Comparison of ENCODE assay signal across 8 cellular contexts in the genomic region with DNA sequence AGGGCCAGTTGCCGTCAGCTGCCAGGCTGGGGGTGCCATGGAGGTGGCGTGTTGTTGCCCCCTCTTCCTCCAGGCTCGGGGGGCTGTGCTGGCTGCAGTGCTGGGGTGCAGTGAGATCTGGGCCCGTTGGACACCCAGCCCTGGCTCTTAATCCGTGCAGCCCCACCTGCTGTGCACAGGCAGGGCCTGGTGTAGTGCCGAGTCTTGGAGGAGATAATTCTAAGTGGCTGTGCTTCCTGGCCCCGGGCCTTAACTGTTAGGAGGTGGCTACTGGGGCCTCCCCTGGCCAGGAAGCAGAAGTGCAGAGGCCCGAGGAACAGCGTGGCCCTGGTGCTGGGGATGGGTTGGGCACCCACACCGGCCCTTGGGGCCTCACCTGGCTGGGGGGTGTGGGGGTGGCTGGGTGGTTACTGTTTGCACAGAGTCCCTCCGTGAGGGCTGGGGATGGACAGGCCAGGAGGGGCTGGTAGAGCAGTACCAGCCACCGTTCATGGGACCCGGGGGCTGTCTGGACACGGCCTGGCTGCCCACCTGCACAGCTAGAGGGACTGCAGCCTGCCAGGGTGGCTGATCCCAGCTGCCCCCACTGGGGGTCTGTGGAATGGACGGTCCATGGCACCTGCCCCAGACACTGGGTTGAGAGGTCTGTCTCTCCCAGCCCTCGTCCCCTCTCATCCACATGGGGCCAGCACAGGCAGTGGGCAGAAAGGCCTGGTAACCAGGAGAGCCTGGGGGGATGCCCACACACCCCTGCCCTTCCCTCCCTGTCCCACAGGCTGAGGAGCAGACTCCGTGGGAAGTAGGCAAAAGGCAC. TPM values are rescaled to one million over a fixed set of nuclear protein-coding genes. Genes with fewer than 3 reads are reported as not detected.
DNase-seq lines count a peak whose midpoint lies in the region; ATAC-seq, FAIRE-seq and TF ChIP-seq lines count a peak whose summit lies in the region.

No MANE protein-coding gene starts in this region.

- H2AFZ ChIP-seq in PC-3 (ENCODE audit: low read length) (no peak overlapping the region), H1 (ENCODE audit: low read length) (no peak overlapping the region)

- TF ChIP-seq CTCF in PC-3 (conservative IDR thresholded peaks at IDR 0.05; ENCODE audit: low read depth, low read length) (peak; percentile 37), H1 (IDR thresholded peaks at IDR 0.05; ENCODE audit: control extremely low read depth in 1 of 3, insufficient read depth in 1 of 3, low read depth in 1 of 3, low read length in 3 of 3) (peak in 1 of 3 experiments; percentile 5; a peak in 1 of 4 replicates), vagina (IDR thresholded peaks at IDR 0.05) (no peak)

- no peak overlapping the region for H4K5ac ChIP-seq in H1 (ENCODE audit: insufficient read length, low read depth, low read length)

- peaks cover 7% of the 10 kb centered on the region; the same call in 1 of the 2 replicates for H3K23me2 ChIP-seq in H1 (ENCODE audit: low read depth, low read length)

- peaks cover 4% of the 10 kb centered on the region for H3K79me1 ChIP-seq in H1 (ENCODE audit: low read depth, low read length)

- no peak overlapping the region for H2BK120ac ChIP-seq in H1 (replicated peaks; ENCODE audit: low read depth, low read length)

- BruUV-seq in PC-3 (replicated peaks; lab: Mats Ljungman, UMichigan) = no TSS peak

- no peak overlapping the region for H3K23ac ChIP-seq in H1 (ENCODE audit: insufficient read length)

- no peak; a peak in 1 of 4 replicates for TF ChIP-seq RAD21 in H1 (IDR thresholded peaks at IDR 0.05 in 1 of 2, conservative IDR thresholded peaks at IDR 0.05 in 1 of 2; ENCODE audit: low read depth in 2 of 2, low read length in 2 of 2)

- FAIRE-seq in H1 (lab: Jason Lieb, UNC) = no peak

- H3F3A ChIP-seq in PC-3 (ENCODE audit: low read length, unreplicated experiment) = peaks cover 4% of the 10 kb centered on the region

- no peaks in the 10 kb centered on the region for H3K9me3 Mint-ChIP-seq in activated CD4-positive, alpha-beta T cell treated with anti-CD3 and anti-CD28 coated beads, Interleukin-2, amount 10 ng/mL, durations not matched to agents 24 days and 14 days
- H3K9me3 Mint-ChIP-seq in stimulated activated memory B cell treated with anti-CD40 and anti-IgM and Interleukin-4, amounts not matched to agents 10 μg/mL and 1 μg/mL and 100 μg/mL, for 72 hours = no peaks in the 10 kb centered on the region

- H3K4me1 ChIP-seq in PC-3 (ENCODE audit: insufficient read depth, low read length) (peaks cover 16% of the 10 kb centered on the region), H1 (replicated peaks in 1 of 4; ENCODE audit: control insufficient read depth in 3 of 4, insufficient read depth in 4 of 4, low read length in 3 of 4) (peaks cover 0 to 15% (median 7%) of the 10 kb centered on the region in 4 experiments; a peak in 5 of 7 replicates), vagina (peaks cover 47% of the 10 kb centered on the region)

- no peak overlapping the region for H3K4ac ChIP-seq in H1 (replicated peaks; ENCODE audit: insufficient read length, low read depth, low read length)

- H4K20me1 ChIP-seq in PC-3 (ENCODE audit: low read length) (peaks cover 3% of the 10 kb centered on the region; the same call in 1 of the 2 replicates), H1 (replicated peaks in 1 of 2; ENCODE audit: control insufficient read depth in 1 of 2, insufficient read depth in 2 of 2, low read length in 2 of 2) (peaks cover 5 to 14% of the 10 kb centered on the region in 2 experiments)

- no peak overlapping the region for H3K14ac ChIP-seq in H1 (ENCODE audit: insufficient read length)

- H3K36me3 ChIP-seq in PC-3 (ENCODE audit: low read depth, low read length) (no peaks in the 10 kb centered on the region; the same call in 1 of the 2 replicates), H1 (ENCODE audit: control insufficient read depth in 2 of 4, insufficient read depth in 4 of 4, low read length in 3 of 4) (peaks cover 8 to 32% (median 17%) of the 10 kb centered on the region in 4 experiments; a peak in 6 of 8 replicates), vagina (peaks cover 0 to 43% of the 10 kb centered on the region in 2 donors)

- H3K56ac ChIP-seq in H1 (replicated peaks; ENCODE audit: insufficient read length, low read depth, low read length) = no peak overlapping the region

- no peak overlapping the region for H2BK5ac ChIP-seq in H1 (ENCODE audit: low read depth, low read length)

- H3K36me3 Mint-ChIP-seq in activated CD4-positive, alpha-beta T cell treated with anti-CD3 and anti-CD28 coated beads, Interleukin-2, amount 10 ng/mL, durations not matched to agents 24 days and 14 days (ENCODE audit: low read depth) = peaks cover 15% of the 10 kb centered on the region
- peaks cover 11% of the 10 kb centered on the region for H3K36me3 Mint-ChIP-seq in stimulated activated memory B cell treated with anti-CD40 and anti-IgM and Interleukin-4, amounts not matched to agents 10 μg/mL and 1 μg/mL and 100 μg/mL, for 72 hours

- no peak overlapping the region for H2AK5ac ChIP-seq in H1 (ENCODE audit: low read depth, low read length)

- no peak overlapping the region for H2BK15ac ChIP-seq in H1 (ENCODE audit: low read length)

- CTCF ChIA-PET in PC-3 (lab: Charles Lee) (interaction anchor here (0.6 kb wide), 1 partner anchor 10 kb away, joined by 3 read pairs; no protein-coding TSS in a partner anchor), H1 (lab: Charles Lee; ENCODE audit: partially characterized antibody) (interaction anchor here (0.5 to 2.1 kb wide), 7 partner anchors 9 to 92 kb away, joined by 3 to 5 read pairs (median 3); no protein-coding TSS in a partner anchor)

- no peak overlapping the region for H3K4me2 ChIP-seq in PC-3 (ENCODE audit: low read length)
- no peak overlapping the region for H3K4me2 ChIP-seq in H1 (ENCODE audit: insufficient read depth in 1 of 2, low read depth in 2 of 2, low read length in 2 of 2)

- H3K27ac ChIP-seq in PC-3 (ENCODE audit: low read length) (peak overlapping the region; percentile 40), H1 (ENCODE audit: low read depth, low read length) (0 out of 2 replicates have a peak overlapping the region, but pooled peaks have one; percentile 7), vagina (no peak overlapping the region)

- intact Hi-C loops in activated CD4-positive, alpha-beta T cell treated with anti-CD3 and anti-CD28 coated beads, Interleukin-2, amount 10 ng/mL, durations not matched to agents 24 days and 14 days (cut with micrococcal nuclease) = no loop called here
- intact Hi-C loops in PC-3 (cut with micrococcal nuclease) (loop anchor here (10.0 kb wide), 1 partner anchor 68 kb away; the partner anchor contains the start of gene SBNO2), vagina (cut with DNase I) (no loop called here)

- peak overlapping the region; percentile 55 for H3K4me3 Mint-ChIP-seq in activated CD4-positive, alpha-beta T cell treated with anti-CD3 and anti-CD28 coated beads, Interleukin-2, amount 10 ng/mL, durations not matched to agents 24 days and 14 days
- peak overlapping the region; percentile 30 for H3K4me3 Mint-ChIP-seq in stimulated activated memory B cell treated with anti-CD40 and anti-IgM and Interleukin-4, amounts not matched to agents 10 μg/mL and 1 μg/mL and 100 μg/mL, for 72 hours

- H3K27me3 Mint-ChIP-seq in activated CD4-positive, alpha-beta T cell treated with anti-CD3 and anti-CD28 coated beads, Interleukin-2, amount 10 ng/mL, durations not matched to agents 24 days and 14 days = no peaks in the 10 kb centered on the region
- no peaks in the 10 kb centered on the region for H3K27me3 Mint-ChIP-seq in stimulated activated memory B cell treated with anti-CD40 and anti-IgM and Interleukin-4, amounts not matched to agents 10 μg/mL and 1 μg/mL and 100 μg/mL, for 72 hours

- TF ChIP-seq EP300 in H1 (IDR thresholded peaks at IDR 0.05; ENCODE audit: borderline replicate concordance in 1 of 2, low read depth in 2 of 2, low read length in 2 of 2) = no peak

- H3K4me3 ChIP-seq in PC-3 (ENCODE audit: low read length) (no peak overlapping the region), H1 (ENCODE audit: extremely low read depth in 1 of 4, insufficient read depth in 2 of 4, low read depth in 3 of 4, low read length in 4 of 4) (no peak overlapping the region), vagina (no peak overlapping the region)

- H4K8ac ChIP-seq in H1 (ENCODE audit: extremely low read depth, insufficient read depth, low read length) = peak overlapping the region; percentile 3

- H3K27ac Mint-ChIP-seq in activated CD4-positive, alpha-beta T cell treated with anti-CD3 and anti-CD28 coated beads, Interleukin-2, amount 10 ng/mL, durations not matched to agents 24 days and 14 days = no peak overlapping the region
- H3K27ac Mint-ChIP-seq in stimulated activated memory B cell treated with anti-CD40 and anti-IgM and Interleukin-4, amounts not matched to agents 10 μg/mL and 1 μg/mL and 100 μg/mL, for 72 hours = peak overlapping the region; percentile 46

- no peak overlapping the region for H3K18ac ChIP-seq in H1 (ENCODE audit: extremely low read depth, low read length)

- H4K91ac ChIP-seq in H1 (replicated peaks; ENCODE audit: insufficient read length, low read length) = no peak overlapping the region

- no peak overlapping the region for H2BK20ac ChIP-seq in H1 (ENCODE audit: low read length)

- peak in 1 of 2 experiments; percentile 7; a peak in 1 of 3 replicates for TF ChIP-seq POLR2A in H1 (IDR thresholded peaks at IDR 0.05; ENCODE audit: control extremely low read depth in 1 of 2, low read depth in 2 of 2, low read length in 2 of 2)
- no peak for TF ChIP-seq POLR2A in vagina (IDR thresholded peaks at IDR 0.05)

- H2BK12ac ChIP-seq in H1 (ENCODE audit: low read depth, low read length) = no peak overlapping the region

- ATAC-seq in PC-3 (peak; percentile 21), HG02763 (IDR thresholded peaks at IDR 0.05; ENCODE audit: unreplicated experiment) (no peak)
- ATAC-seq in stimulated activated memory B cell treated with anti-CD40 and anti-IgM and Interleukin-4, amounts not matched to agents 10 μg/mL and 1 μg/mL and 100 μg/mL, for 72 hours = no peak

- POLR2A ChIA-PET in PC-3 (lab: Charles Lee; ENCODE audit: unreplicated experiment) = no interaction called here
- POLR2A ChIA-PET in H1 (lab: Charles Lee; ENCODE audit: partially characterized antibody) = interaction anchor here (0.9 to 9.8 kb wide), 10 partner anchors 8 to 129 kb away, joined by 3 to 116 read pairs (median 4); partner anchors contain the start of genes ABCA7 and RNU6-2

- DNase-seq in activated CD4-positive, alpha-beta T cell treated with anti-CD3 and anti-CD28 coated beads, Interleukin-2, amount 10 ng/mL, durations not matched to agents 24 days and 14 days = peak; percentile 68
- no peak for DNase-seq in activated CD4-positive, alpha-beta T cell treated with anti-CD3 and anti-CD28 coated beads, Interleukin-2, amount 50 U/mL, for 1 hour
- DNase-seq in PC-3 = peak; percentile 60
- DNase-seq in H1 (ENCODE audit: low read depth in 1 of 2, low spot score in 2 of 2) = no peak
- no peak for DNase-seq in vagina (ENCODE audit: extremely low spot score in 2 of 2)
- DNase-seq in activated CD4-positive, CD25-positive, alpha-beta regulatory T cell (lab: John Stamatoyannopoulos, UW) = no peak

- peaks cover 12% of the 10 kb centered on the region for H3K4me1 Mint-ChIP-seq in activated CD4-positive, alpha-beta T cell treated with anti-CD3 and anti-CD28 coated beads, Interleukin-2, amount 10 ng/mL, durations not matched to agents 24 days and 14 days
- peaks cover 26% of the 10 kb centered on the region for H3K4me1 Mint-ChIP-seq in stimulated activated memory B cell treated with anti-CD40 and anti-IgM and Interleukin-4, amounts not matched to agents 10 μg/mL and 1 μg/mL and 100 μg/mL, for 72 hours

- H3K9me3 ChIP-seq in PC-3 (ENCODE audit: low read length) (no peaks in the 10 kb centered on the region), H1 (ENCODE audit: insufficient read depth in 2 of 2, low read depth in 1 of 2, low read length in 1 of 2) (no peaks in the 10 kb centered on the region), vagina (no peaks in the 10 kb centered on the region)

- no peaks in the 10 kb centered on the region for H3K9me2 ChIP-seq in PC-3 (replicated peaks; ENCODE audit: low read length)

- H3K9ac ChIP-seq in PC-3 (ENCODE audit: low read length) (no peak overlapping the region), H1 (replicated peaks in 1 of 4; ENCODE audit: extremely low read depth in 1 of 4, low read depth in 3 of 4, low read length in 3 of 4) (no peak overlapping the region)

- 90% methylated on average over 13 of the region's 17 CpGs; no CpG with 5 or more reads in 1 of the 2 experiments for whole genome bisulfite sequencing in H1 (ENCODE audit: extremely low coverage in 1 of 2, insufficient coverage in 1 of 2, insufficient read length in 1 of 2, insufficient replicate concordance in 2 of 2, low coverage in 1 of 2, low lambda C conversion rate in 2 of 2, missing lambda C conversion rate in 1 of 2), 2 experiments

- no peaks in the 10 kb centered on the region for H3K27me3 ChIP-seq in PC-3 (ENCODE audit: low read length)
- H3K27me3 ChIP-seq in H1 (replicated peaks in 1 of 4; ENCODE audit: control insufficient read depth in 3 of 4, extremely low read depth in 1 of 4, insufficient read depth in 3 of 4, low read length in 3 of 4) = no peaks in the 10 kb centered on the region
- H3K27me3 ChIP-seq in vagina = no peaks in the 10 kb centered on the region

- peaks cover 6% of the 10 kb centered on the region; the same call in 1 of the 2 replicates for H3K79me2 ChIP-seq in PC-3 (ENCODE audit: low read length)
- no peaks in the 10 kb centered on the region; a peak in 1 of 4 replicates for H3K79me2 ChIP-seq in H1 (ENCODE audit: control insufficient read depth in 1 of 2, insufficient read depth in 2 of 2, low read length in 2 of 2)

RNA-seq across cellular contexts. Expression of gene GPX4, which starts 3.3 kb away (rescaled TPM):
- total RNA-seq in activated CD4-positive, alpha-beta T cell treated with anti-CD3 and anti-CD28 coated beads, Interleukin-2, amount 10 ng/mL, durations not matched to agents 24 days and 14 days = 225 and 239 TPM in 2 replicates
- 517 and 644 TPM in 2 replicates for total RNA-seq in PC-3 (2014; rRNA removed)
- 342 and 355 TPM in 2 replicates for total RNA-seq in H1 (2021; fragmentation: NEBNext Ultra II Directional; extraction: Animal tissue kit (Norgen Biotek cat#: 25700))
- polyA plus RNA-seq in H1 (2011; rRNA removed) = 693 and 947 TPM in 2 replicates
- polyA plus RNA-seq in H1 (2011; cell fraction: cytosol; rRNA removed) = 779 TPM
- 730 TPM for polyA plus RNA-seq in H1 (2011; cell fraction: nucleus; rRNA removed)
- 475 to 711 TPM (median 640 TPM) in 4 replicates for polyA plus RNA-seq in H1 (2012, experiment 1 of 2)
- polyA plus RNA-seq in H1 (2012, experiment 2 of 2) = 958 TPM
- polyA plus RNA-seq in H1 (2013, experiment 1 of 2) = 575 TPM
- polyA plus RNA-seq in H1 (2013, experiment 2 of 2) = 562 TPM
- polyA minus RNA-seq in H1 (2011; rRNA and poly(A)+ RNA removed) = 186 and 191 TPM in 2 replicates
- 297 TPM for polyA minus RNA-seq in H1 (2011; cell fraction: cytosol; rRNA and poly(A)+ RNA removed)
- polyA minus RNA-seq in H1 (2011; cell fraction: nucleus; rRNA and poly(A)+ RNA removed) = 155 TPM
- 524 TPM for total RNA-seq in vagina

RNA-seq across cellular contexts. Expression of gene POLR2E, which starts 11.9 kb away (rescaled TPM):
- total RNA-seq in activated CD4-positive, alpha-beta T cell treated with anti-CD3 and anti-CD28 coated beads, Interleukin-2, amount 10 ng/mL, durations not matched to agents 24 days and 14 days = 273 and 274 TPM in 2 replicates
- total RNA-seq in PC-3 (2014; rRNA removed) (335 and 375 TPM in 2 replicates), vagina (83.7 TPM)
- total RNA-seq in H1 (2021; fragmentation: NEBNext Ultra II Directional; extraction: Animal tissue kit (Norgen Biotek cat#: 25700)) = 274 and 281 TPM in 2 replicates
- polyA plus RNA-seq in H1 (2011; rRNA removed) = 381 and 483 TPM in 2 replicates
- polyA plus RNA-seq in H1 (2011; cell fraction: cytosol; rRNA removed) = 378 TPM
- 283 TPM for polyA plus RNA-seq in H1 (2011; cell fraction: nucleus; rRNA removed)
- 286 to 416 TPM (median 379 TPM) in 4 replicates for polyA plus RNA-seq in H1 (2012, experiment 1 of 2)
- polyA plus RNA-seq in H1 (2012, experiment 2 of 2) = 296 TPM
- polyA plus RNA-seq in H1 (2013, experiment 1 of 2) = 195 TPM
- 204 TPM for polyA plus RNA-seq in H1 (2013, experiment 2 of 2)
- 110 and 140 TPM in 2 replicates for polyA minus RNA-seq in H1 (2011; rRNA and poly(A)+ RNA removed)
- polyA minus RNA-seq in H1 (2011; cell fraction: cytosol; rRNA and poly(A)+ RNA removed) = 128 TPM
- polyA minus RNA-seq in H1 (2011; cell fraction: nucleus; rRNA and poly(A)+ RNA removed) = 125 TPM

RNA-seq across cellular contexts. Expression of gene ARHGAP45, which starts 40.1 kb away (rescaled TPM):
- 176 and 183 TPM in 2 replicates for total RNA-seq in activated CD4-positive, alpha-beta T cell treated with anti-CD3 and anti-CD28 coated beads, Interleukin-2, amount 10 ng/mL, durations not matched to agents 24 days and 14 days
- total RNA-seq in PC-3 (2014; rRNA removed) (45.3 and 68.4 TPM in 2 replicates), vagina (36.8 TPM)
- total RNA-seq in H1 (2021; fragmentation: NEBNext Ultra II Directional; extraction: Animal tissue kit (Norgen Biotek cat#: 25700)) = 41.8 and 43.6 TPM in 2 replicates
- polyA plus RNA-seq in H1 (2011; rRNA removed) = 31.4 and 40.2 TPM in 2 replicates
- polyA plus RNA-seq in H1 (2011; cell fraction: cytosol; rRNA removed) = 36.8 TPM
- polyA plus RNA-seq in H1 (2011; cell fraction: nucleus; rRNA removed) = 67.4 TPM
- 26.5 to 43.1 TPM (median 35.3 TPM) in 4 replicates for polyA plus RNA-seq in H1 (2012, experiment 1 of 2)
- polyA plus RNA-seq in H1 (2012, experiment 2 of 2) = 29.2 TPM
- polyA plus RNA-seq in H1 (2013, experiment 1 of 2) = 16.7 TPM
- 16.2 TPM for polyA plus RNA-seq in H1 (2013, experiment 2 of 2)
- polyA minus RNA-seq in H1 (2011; rRNA and poly(A)+ RNA removed) = 13.6 and 19.9 TPM in 2 replicates
- 28.4 TPM for polyA minus RNA-seq in H1 (2011; cell fraction: cytosol; rRNA and poly(A)+ RNA removed)
- 25.1 TPM for polyA minus RNA-seq in H1 (2011; cell fraction: nucleus; rRNA and poly(A)+ RNA removed)

Comparison
In these comparisons a context has a peak if more than half of its experiments do, and no peak if none do; other contexts are left out.
1. DNase-seq: peak in activated CD4-positive, alpha-beta T cell treated with anti-CD3 and anti-CD28 coated beads, Interleukin-2, amount 10 ng/mL, durations not matched to agents 24 days and 14 days (single experiment) and PC-3 (single experiment); none in activated CD4-positive, alpha-beta T cell treated with anti-CD3 and anti-CD28 coated beads, Interleukin-2, amount 50 U/mL, for 1 hour (single experiment), H1 (0 of 2), vagina (0 of 2) and activated CD4-positive, CD25-positive, alpha-beta regulatory T cell (0 of 4).